ENCODE assay signal across 15 cellular contexts in the genomic region with DNA sequence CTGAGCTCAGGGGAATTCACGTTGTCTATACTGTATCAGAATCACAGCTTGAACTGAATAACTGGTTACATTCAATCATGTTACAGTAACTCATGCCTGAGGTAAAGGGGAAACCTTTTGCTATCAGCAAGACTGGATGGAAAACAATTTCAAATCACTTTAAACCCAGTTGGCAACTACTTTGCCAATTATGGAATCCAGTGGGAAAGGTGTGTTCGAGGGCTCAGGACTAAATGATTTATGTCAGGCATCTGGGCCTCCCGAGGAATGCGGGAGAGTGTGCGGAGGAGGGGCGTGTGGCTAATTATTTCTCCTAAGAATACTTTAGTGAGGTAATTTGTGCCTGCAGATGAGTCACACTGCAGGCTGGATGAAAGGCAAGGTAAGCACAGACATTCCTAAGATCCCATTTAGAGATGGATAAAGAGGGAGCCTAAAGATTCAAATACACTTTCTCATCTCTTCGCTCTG.
A peak's percentile ranks its signal among the peaks of the same experiment; 100 is the strongest.
DNase-seq lines count a peak whose midpoint lies in the region; ATAC-seq and TF ChIP-seq lines count a peak whose summit lies in the region.
"Had no signal": no experiment of that assay in that cellular context is flagged by ENCODE, and none has a peak within 500 bp of the region (broad histone marks: within the 10 kb centered on the region; RNA-seq: fewer than 3 reads in every experiment).

No MANE protein-coding gene starts in this region.

- TF ChIP-seq RAD21 in SK-N-SH (IDR thresholded peaks at IDR 0.05; ENCODE audit: low read length): no peak

- no peak overlapping the region for H2AFZ ChIP-seq in SK-N-SH (ENCODE audit: low read depth)

- no peaks in the 10 kb centered on the region for H3K79me2 ChIP-seq in SK-N-SH (ENCODE audit: insufficient read depth)

- POLR2A ChIA-PET in SK-N-SH (lab: Yijun Ruan, JAX): no interaction called here

- H3K27ac ChIP-seq in SK-N-SH (ENCODE audit: low read depth in 2 of 2, low read length in 1 of 2): no peak overlapping the region
- no peak overlapping the region for H3K27ac ChIP-seq in left lung
- H3K27ac ChIP-seq: brain microvascular endothelial cell had no signal

- TF ChIP-seq CTCF in SK-N-SH (IDR thresholded peaks at IDR 0.05) (no peak), left lung (IDR thresholded peaks at IDR 0.05) (no peak)

- WGBS in SK-N-SH (ENCODE audit: low lambda C conversion rate): 63% methylated on average over 7 of the region's 7 CpGs

- no peaks in the 10 kb centered on the region for H3K9me2 ChIP-seq in SK-N-SH

- no peaks in the 10 kb centered on the region for H3K9me3 ChIP-seq in SK-N-SH
- no peaks in the 10 kb centered on the region for H3K9me3 ChIP-seq in left lung

- H3K4me1 ChIP-seq in SK-N-SH (ENCODE audit: control insufficient read depth in 1 of 2, insufficient read depth in 2 of 2, low read depth in 1 of 2, low read length in 1 of 2) (no peaks in the 10 kb centered on the region), left lung (no peaks in the 10 kb centered on the region)

- no peaks in the 10 kb centered on the region for H4K20me1 ChIP-seq in SK-N-SH (ENCODE audit: insufficient read depth)

- CTCF ChIA-PET in SK-N-SH (lab: Yijun Ruan, JAX): no interaction called here

- H3K36me3 ChIP-seq in SK-N-SH (replicated peaks in 1 of 2; ENCODE audit: control insufficient read depth in 1 of 2, insufficient read depth in 2 of 2, low read length in 1 of 2) (no peaks in the 10 kb centered on the region), left lung (no peaks in the 10 kb centered on the region)
- H3K36me3 ChIP-seq: brain microvascular endothelial cell had no signal

- no peak overlapping the region for H3K4me3 ChIP-seq in SK-N-SH (ENCODE audit: low read depth in 2 of 2, low read length in 1 of 2)
- H3K4me3 ChIP-seq in left lung: no peak overlapping the region

- H3K27me3 ChIP-seq in SK-N-SH (ENCODE audit: insufficient read depth) (no peaks in the 10 kb centered on the region; the same call in 1 of the 2 replicates), left lung (peaks cover 0 to 7% of the 10 kb centered on the region in 2 donors)
- H3K27me3 ChIP-seq: brain microvascular endothelial cell had no signal

- intact Hi-C loops in left lung (cut with DNase I): no loop called here

- no peak overlapping the region for H3K4me2 ChIP-seq in SK-N-SH

- no peak overlapping the region for H3K9ac ChIP-seq in SK-N-SH

- DNase-seq in SK-N-SH: no peak
- peak; percentile 82 for DNase-seq in astrocyte of the hippocampus (ENCODE audit: low read depth, low spot score)
- DNase-seq in left lung: peak in 1 of 2 donors; percentile 37
- no peak for DNase-seq in NCI-H748 (lab: John Stamatoyannopoulos, UW; ENCODE audit: unreplicated experiment)
- DNase-seq in NCI-H2081 (lab: John Stamatoyannopoulos, UW): no peak
- no peak for DNase-seq in Ammon's horn (ENCODE audit: low spot score)
- DNase-seq: activated naive CD4-positive, alpha-beta T cell treated with anti-CD3 and anti-CD28 coated beads for 36 hours; brain microvascular endothelial cell; natural killer cell; OCI-M1; stimulated activated naive CD8-positive, alpha-beta T cell treated with anti-CD3 and anti-CD28 coated beads, Interleukin-15, Interleukin-2, amounts not matched to agents 100 U/mL and 50 U/mL, for 24 hours; T-cell had no signal

- no peaks in the 10 kb centered on the region for H3F3A ChIP-seq in SK-N-SH (replicated peaks; ENCODE audit: insufficient read depth)

- TF ChIP-seq EP300 in SK-N-SH (IDR thresholded peaks at IDR 0.05; ENCODE audit: borderline replicate concordance in 1 of 2, low read depth in 1 of 2, low read length in 1 of 2): no peak

- no peak for ATAC-seq in SK-N-SH treated with all-trans-retinoic acid at 6 μM for 48 hours
- ATAC-seq in left lung: peak; percentile 95
- no peak for ATAC-seq in GM18870 (IDR thresholded peaks at IDR 0.05; ENCODE audit: unreplicated experiment)
- ATAC-seq: activated CD4-positive, CD25-positive, alpha-beta regulatory T cell treated with anti-CD3 and anti-CD28 coated beads, Interleukin-2, amount 50 U/mL, for 24 hours; natural killer cell; stimulated activated naive CD8-positive, alpha-beta T cell treated with anti-CD3 and anti-CD28 coated beads, Interleukin-15, Interleukin-2, amounts not matched to agents 100 U/mL and 50 U/mL, for 24 hours; T-cell had no signal

TF ChIP-seq in SK-N-SH treated with all-trans-retinoic acid at 6 μM for 48 hours, 23 proteins besides CTCF, POLR2A, EP300 and RAD21:
- TF ChIP-seq ISL1 (CRISPR knock-in tag; IDR thresholded peaks at IDR 0.05): peak; percentile 51
- TF ChIP-seq, protein P1, sequence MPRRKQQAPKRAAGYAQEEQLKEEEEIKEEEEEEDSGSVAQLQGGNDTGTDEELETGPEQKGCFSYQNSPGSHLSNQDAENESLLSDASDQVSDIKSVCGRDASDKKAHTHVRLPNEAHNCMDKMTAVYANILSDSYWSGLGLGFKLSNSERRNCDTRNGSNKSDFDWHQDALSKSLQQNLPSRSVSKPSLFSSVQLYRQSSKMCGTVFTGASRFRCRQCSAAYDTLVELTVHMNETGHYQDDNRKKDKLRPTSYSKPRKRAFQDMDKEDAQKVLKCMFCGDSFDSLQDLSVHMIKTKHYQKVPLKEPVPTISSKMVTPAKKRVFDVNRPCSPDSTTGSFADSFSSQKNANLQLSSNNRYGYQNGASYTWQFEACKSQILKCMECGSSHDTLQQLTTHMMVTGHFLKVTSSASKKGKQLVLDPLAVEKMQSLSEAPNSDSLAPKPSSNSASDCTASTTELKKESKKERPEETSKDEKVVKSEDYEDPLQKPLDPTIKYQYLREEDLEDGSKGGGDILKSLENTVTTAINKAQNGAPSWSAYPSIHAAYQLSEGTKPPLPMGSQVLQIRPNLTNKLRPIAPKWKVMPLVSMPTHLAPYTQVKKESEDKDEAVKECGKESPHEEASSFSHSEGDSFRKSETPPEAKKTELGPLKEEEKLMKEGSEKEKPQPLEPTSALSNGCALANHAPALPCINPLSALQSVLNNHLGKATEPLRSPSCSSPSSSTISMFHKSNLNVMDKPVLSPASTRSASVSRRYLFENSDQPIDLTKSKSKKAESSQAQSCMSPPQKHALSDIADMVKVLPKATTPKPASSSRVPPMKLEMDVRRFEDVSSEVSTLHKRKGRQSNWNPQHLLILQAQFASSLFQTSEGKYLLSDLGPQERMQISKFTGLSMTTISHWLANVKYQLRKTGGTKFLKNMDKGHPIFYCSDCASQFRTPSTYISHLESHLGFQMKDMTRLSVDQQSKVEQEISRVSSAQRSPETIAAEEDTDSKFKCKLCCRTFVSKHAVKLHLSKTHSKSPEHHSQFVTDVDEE (CRISPR knock-in tag; IDR thresholded peaks at IDR 0.05): no peak

TF ChIP-seq in SK-N-SH, 30 proteins besides CTCF, POLR2A, EP300 and RAD21:
- TF ChIP-seq MEF2A (IDR thresholded peaks at IDR 0.05; ENCODE audit: borderline replicate concordance, low read depth) (no peak), NRF1 (IDR thresholded peaks at IDR 0.05; ENCODE audit: low read depth, low read length) (no peak), EZH2phosphoT487 (IDR thresholded peaks at IDR 0.05; ENCODE audit: borderline replicate concordance, low read depth) (no peak), CHD2 (IDR thresholded peaks at IDR 0.05; ENCODE audit: low read length, partially characterized antibody) (no peak), GABPA (IDR thresholded peaks at IDR 0.05; ENCODE audit: low read depth) (no peak), RXRA (IDR thresholded peaks at IDR 0.05; ENCODE audit: borderline replicate concordance, low read depth) (no peak)
- TF ChIP-seq, protein P2, sequence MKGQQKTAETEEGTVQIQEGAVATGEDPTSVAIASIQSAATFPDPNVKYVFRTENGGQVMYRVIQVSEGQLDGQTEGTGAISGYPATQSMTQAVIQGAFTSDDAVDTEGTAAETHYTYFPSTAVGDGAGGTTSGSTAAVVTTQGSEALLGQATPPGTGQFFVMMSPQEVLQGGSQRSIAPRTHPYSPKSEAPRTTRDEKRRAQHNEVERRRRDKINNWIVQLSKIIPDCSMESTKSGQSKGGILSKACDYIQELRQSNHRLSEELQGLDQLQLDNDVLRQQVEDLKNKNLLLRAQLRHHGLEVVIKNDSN (IDR thresholded peaks at IDR 0.05; ENCODE audit: borderline replicate concordance, low read depth): no peak
- TF ChIP-seq, protein P3, sequence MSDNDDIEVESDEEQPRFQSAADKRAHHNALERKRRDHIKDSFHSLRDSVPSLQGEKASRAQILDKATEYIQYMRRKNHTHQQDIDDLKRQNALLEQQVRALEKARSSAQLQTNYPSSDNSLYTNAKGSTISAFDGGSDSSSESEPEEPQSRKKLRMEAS (IDR thresholded peaks at IDR 0.05; ENCODE audit: low read depth): no peak
TF ChIP-seq in SK-N-SH: peak in this region for 0.
